Comparison of ENCODE assay signal across 9 cellular contexts in genomic region chr15:86870846-86871245, GRCh38.
"Had no signal": no experiment of that assay in that cellular context is flagged by ENCODE, and none has a peak within 500 bp of the region (broad histone marks: within the 10 kb centered on the region; RNA-seq: fewer than 3 reads in every experiment).

No MANE protein-coding gene starts in this region.

- H3K9me3 Mint-ChIP-seq: GM23338, H9 had no signal

- H3K4me2 ChIP-seq: GM23338 had no signal

- H3K4me1 Mint-ChIP-seq: GM23338, H9 had no signal

- H3K36me3 ChIP-seq: HAP-1 had no signal

- H3K4me3 Mint-ChIP-seq: GM23338, H9, HFFc6 had no signal

- H3K9ac ChIP-seq: GM23248 had no signal

- DNase-seq: GM23248, GOT3, H7, H9, HCEC 1CT, HFFc6 had no signal

- ATAC-seq: GM23338, HCT116 had no signal

- H2AFZ ChIP-seq: GM23248, GM23338 had no signal

- H3K27ac ChIP-seq: GM23248 had no signal

- H3K27ac Mint-ChIP-seq: GM23338, H9, HFFc6 had no signal

- H3K4me3 ChIP-seq: GM23248, GM23338, HAP-1 had no signal
